ENCODE assay signal across 1 cellular context in the genomic region with DNA sequence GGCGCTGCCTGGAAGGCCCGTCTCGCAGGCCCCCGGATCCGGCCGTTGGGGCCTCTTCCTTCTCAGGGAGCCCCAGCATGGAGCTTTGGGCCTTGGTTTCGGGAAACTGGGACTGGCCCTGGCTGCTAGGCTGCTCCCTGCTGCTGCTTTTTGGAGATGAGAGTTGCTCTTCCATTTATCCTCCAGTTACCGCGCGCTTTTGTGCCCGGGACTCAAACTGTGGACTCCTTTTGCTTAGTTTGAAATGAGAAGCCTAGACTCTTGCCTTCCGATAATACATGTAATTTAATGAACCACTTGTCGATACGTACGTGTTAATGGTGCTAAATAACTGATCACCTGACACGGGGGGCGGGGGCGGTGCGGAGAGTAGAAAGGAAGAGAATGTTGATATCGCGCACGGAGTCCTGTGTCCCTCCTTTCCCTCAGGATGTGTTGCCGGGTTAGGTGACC.
TF ChIP-seq lines count a peak whose summit lies in the region.

No MANE protein-coding gene starts in this region.

TF ChIP-seq in K562, 482 proteins besides CTCF, POLR2A, EP300 and RAD21 (continued from another document):
- TF ChIP-seq, protein P1, sequence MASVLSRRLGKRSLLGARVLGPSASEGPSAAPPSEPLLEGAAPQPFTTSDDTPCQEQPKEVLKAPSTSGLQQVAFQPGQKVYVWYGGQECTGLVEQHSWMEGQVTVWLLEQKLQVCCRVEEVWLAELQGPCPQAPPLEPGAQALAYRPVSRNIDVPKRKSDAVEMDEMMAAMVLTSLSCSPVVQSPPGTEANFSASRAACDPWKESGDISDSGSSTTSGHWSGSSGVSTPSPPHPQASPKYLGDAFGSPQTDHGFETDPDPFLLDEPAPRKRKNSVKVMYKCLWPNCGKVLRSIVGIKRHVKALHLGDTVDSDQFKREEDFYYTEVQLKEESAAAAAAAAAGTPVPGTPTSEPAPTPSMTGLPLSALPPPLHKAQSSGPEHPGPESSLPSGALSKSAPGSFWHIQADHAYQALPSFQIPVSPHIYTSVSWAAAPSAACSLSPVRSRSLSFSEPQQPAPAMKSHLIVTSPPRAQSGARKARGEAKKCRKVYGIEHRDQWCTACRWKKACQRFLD (CRISPR knock-in tag; IDR thresholded peaks at IDR 0.05): no peak
- TF ChIP-seq POLR2AphosphoS5 (IDR thresholded peaks at IDR 0.05; ENCODE audit: control insufficient read depth, insufficient read depth, low read depth, low read length): no peak
- no peak for TF ChIP-seq PTBP1 (IDR thresholded peaks at IDR 0.05; ENCODE audit: low read depth, low read length)
- no peak for TF ChIP-seq CHD4 (IDR thresholded peaks at IDR 0.05; ENCODE audit: insufficient read depth, insufficient replicate concordance, low read depth, low read length, poor library complexity, severe bottlenecking)
- TF ChIP-seq DDX20 (tag; IDR thresholded peaks at IDR 0.05; ENCODE audit: low read depth): no peak
- no peak for TF ChIP-seq CBX1 (IDR thresholded peaks at IDR 0.05; ENCODE audit: low read depth)
- TF ChIP-seq PHTF2 (CRISPR knock-in tag; IDR thresholded peaks at IDR 0.05): no peak
TF ChIP-seq in K562: peak in this region for 19.
